ENCODE assay signal across 23 cellular contexts in genomic region chr14:84785997-84786396, GRCh38.
"Had no signal": no experiment of that assay in that cellular context is flagged by ENCODE, and none has a peak within 500 bp of the region (broad histone marks: within the 10 kb centered on the region; RNA-seq: fewer than 3 reads in every experiment).

No MANE protein-coding gene starts in this region.

- H3K9me3 ChIP-seq: heart right ventricle, lower lobe of right lung, sigmoid colon, transverse colon had no signal

- DNase-seq: activated CD4-positive, alpha-beta T cell treated with anti-CD3 and anti-CD28 coated beads for 4 hours; activated CD4-positive, alpha-beta T cell treated with anti-CD3 and anti-CD28 coated beads, Interleukin-2, amount 50 U/mL, for 48 hours; activated CD4-positive, CD25-positive, alpha-beta regulatory T cell; activated effector memory CD4-positive, alpha-beta T cell treated with Interleukin-2 at 50 U/mL for 16 hours; activated naive CD4-positive, alpha-beta T cell treated with anti-CD3 and anti-CD28 coated beads, Interleukin-2, amount 10 ng/mL, durations not matched to agents 7 days and 5 days; activated T-cell treated with anti-CD3 and anti-CD28 coated beads, Interleukin-2, amount 50 U/mL, for 72 hours; anterior cingulate cortex; heart right ventricle; lower lobe of right lung; naive thymus-derived CD4-positive, alpha-beta T cell; posterior cingulate gyrus; retina; sigmoid colon; stimulated activated CD4-positive, alpha-beta T cell treated with anti-CD3 and anti-CD28 coated beads, Interleukin-15, amount 100 ng/mL, for 24 hours; stimulated activated CD4-positive, alpha-beta T cell treated with anti-CD3 and anti-CD28 coated beads, Interleukin-2, amount 100 ng/mL, for 48 hours; stimulated activated CD8-positive, alpha-beta memory T cell treated with anti-CD3 and anti-CD28 coated beads, Interleukin-4, amount 100 ng/mL, for 48 hours; stimulated activated naive B cell treated with anti-CD40 and anti-IgM and Interleukin-4, amounts not matched to agents 10 μg/mL and 1 μg/mL and 100 μg/mL, for 72 hours; SW 1271; T-helper 17 cell; transverse colon had no signal

- H3K27me3 ChIP-seq: heart right ventricle, sigmoid colon, transverse colon had no signal

- H3K4me3 ChIP-seq: coronary artery, heart right ventricle, lower lobe of right lung, sigmoid colon, smooth muscle cell, transverse colon had no signal

- ATAC-seq: activated T-cell treated with anti-CD3 and anti-CD28 coated beads, Interleukin-2, amount 50 U/mL, for 72 hours; esophagus mucosa; heart right ventricle; lower lobe of right lung; naive thymus-derived CD4-positive, alpha-beta T cell; stimulated activated naive B cell treated with anti-CD40 and anti-IgM and Interleukin-4, amounts not matched to agents 10 μg/mL and 1 μg/mL and 100 μg/mL, for 72 hours; T-helper 17 cell had no signal

- H3K36me3 ChIP-seq: heart right ventricle, lower lobe of right lung, sigmoid colon, transverse colon had no signal

- H3K4me2 ChIP-seq: smooth muscle cell had no signal

- H3K27ac ChIP-seq: coronary artery, heart right ventricle, lower lobe of right lung, sigmoid colon, transverse colon had no signal

- H3K4me1 ChIP-seq: heart right ventricle, lower lobe of right lung, sigmoid colon, transverse colon had no signal
